In the genomic region with DNA sequence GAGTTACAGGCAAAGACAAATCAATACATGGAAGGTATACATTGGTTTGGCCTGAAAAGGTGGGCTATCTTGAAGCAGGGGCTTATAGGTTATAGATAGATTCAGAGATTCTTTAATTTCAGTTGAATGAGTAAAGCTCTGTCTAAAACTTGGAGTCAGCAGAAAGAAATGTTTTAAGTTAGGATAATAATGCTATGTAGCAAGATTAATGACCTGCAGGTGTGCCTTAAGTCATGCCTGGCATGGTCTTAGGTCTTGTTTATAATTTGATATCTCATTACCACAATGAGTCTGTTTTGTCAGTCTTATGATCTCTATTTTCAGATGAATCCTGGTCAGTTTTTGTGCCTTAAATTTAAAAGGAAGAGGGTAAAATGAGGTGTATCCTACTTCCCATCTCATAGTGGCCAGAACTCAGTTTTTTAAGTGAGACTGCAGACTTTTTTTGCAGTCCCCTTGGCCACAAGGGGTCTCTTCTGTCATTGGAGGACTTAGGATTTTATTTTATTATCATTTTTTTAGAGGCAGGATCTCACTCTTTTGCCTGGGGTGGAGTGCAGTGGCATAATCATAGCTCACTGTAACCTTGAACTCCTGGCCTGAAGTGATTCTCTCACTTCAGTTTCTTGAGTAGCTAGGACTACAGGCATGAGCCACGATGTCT, we compare ENCODE assay signal across 22 cellular contexts. TPM values are rescaled to one million over a fixed set of nuclear protein-coding genes. Genes with fewer than 3 reads are reported as not detected.
DNase-seq lines count a peak whose midpoint lies in the region; ATAC-seq and TF ChIP-seq lines count a peak whose summit lies in the region.
"Had no signal": no experiment of that assay in that cellular context is flagged by ENCODE, and none has a peak within 500 bp of the region (broad histone marks: within the 10 kb centered on the region; RNA-seq: fewer than 3 reads in every experiment).

No MANE protein-coding gene starts in this region.

- peak overlapping the region in 1 of 11 experiments; percentile 37; a peak in 2 of 22 replicates for H3K27ac ChIP-seq in BLaER1 treated with 17β-estradiol and CSF1 and Interleukin-3, amounts not matched to agents 10 nM and 100 nM
- H3K27ac ChIP-seq in Karpas-422 (ENCODE audit: low read length) (no peak overlapping the region), SU-DHL-6 (ENCODE audit: low read depth, low read length) (no peak overlapping the region), upper lobe of right lung (no peak overlapping the region)
- H3K27ac ChIP-seq: GM23248, right atrium auricular region had no signal

- no peaks in the 10 kb centered on the region for H3K27me3 ChIP-seq in BLaER1 treated with 17β-estradiol and CSF1 and Interleukin-3, amounts not matched to agents 10 nM and 100 nM
- no peaks in the 10 kb centered on the region for H3K27me3 ChIP-seq in Karpas-422 (ENCODE audit: low read length)
- H3K27me3 ChIP-seq in SU-DHL-6 (ENCODE audit: low read length), result no peaks in the 10 kb centered on the region
- no peaks in the 10 kb centered on the region for H3K27me3 ChIP-seq in upper lobe of right lung
- H3K27me3 ChIP-seq: right atrium auricular region had no signal

- DNase-seq in Karpas-422 (peak; percentile 59), fibroblast of pulmonary artery (ENCODE audit: low read depth) (no peak), NCI-H510A treated with DMSO at 0.1 percent for 48 hours (lab: John Stamatoyannopoulos, UW) (no peak), upper lobe of right lung (no peak), activated gamma-delta T cell (lab: John Stamatoyannopoulos, UW) (no peak), NCI-H1417 (lab: John Stamatoyannopoulos, UW) (no peak)
- DNase-seq: activated CD4-positive, alpha-beta T cell treated with anti-CD3 and anti-CD28 coated beads, Interleukin-2, amount 50 U/mL, for 48 hours; activated naive CD4-positive, alpha-beta T cell; activated T-cell treated with anti-CD3 and anti-CD28 coated beads for 4 hours; amygdala; CD8-positive, alpha-beta memory T cell; cerebellar nuclear complex; GM23248; NCI-H1048; NCI-H2107; NCI-H510A; nucleus accumbens; SHP77; T-helper 17 cell had no signal

- H3K36me3 ChIP-seq in BLaER1 treated with 17β-estradiol and CSF1 and Interleukin-3, amounts not matched to agents 10 nM and 100 nM, result no peaks in the 10 kb centered on the region
- no peaks in the 10 kb centered on the region for H3K36me3 ChIP-seq in Karpas-422 (ENCODE audit: insufficient read depth, low read length)
- H3K36me3 ChIP-seq in SU-DHL-6 (ENCODE audit: low read length), result no peaks in the 10 kb centered on the region
- H3K36me3 ChIP-seq in upper lobe of right lung, result no peaks in the 10 kb centered on the region
- H3K36me3 ChIP-seq: right atrium auricular region had no signal

- no peak overlapping the region for H3K4me3 ChIP-seq in BLaER1 treated with 17β-estradiol and CSF1 and Interleukin-3, amounts not matched to agents 10 nM and 100 nM
- H3K4me3 ChIP-seq in Karpas-422 (ENCODE audit: low read length) (no peak overlapping the region), SU-DHL-6 (ENCODE audit: insufficient read depth, low read length, poor library complexity, severe bottlenecking) (no peak overlapping the region), fibroblast of pulmonary artery (replicated peaks; ENCODE audit: low read depth, low read length) (no peak overlapping the region), upper lobe of right lung (no peak overlapping the region)
- H3K4me3 ChIP-seq: GM23248, right atrium auricular region had no signal

- no peaks in the 10 kb centered on the region for H4K20me1 ChIP-seq in BLaER1 treated with 17β-estradiol and CSF1 and Interleukin-3, amounts not matched to agents 10 nM and 100 nM
- H4K20me1 ChIP-seq in Karpas-422 (ENCODE audit: insufficient read depth, low read depth, low read length) (no peaks in the 10 kb centered on the region), SU-DHL-6 (ENCODE audit: low read depth, low read length) (no peaks in the 10 kb centered on the region)

- H3F3A ChIP-seq in SU-DHL-6 (ENCODE audit: insufficient read depth), result no peaks in the 10 kb centered on the region

- no peak for ATAC-seq in upper lobe of right lung
- ATAC-seq: T-helper 17 cell had no signal

- intact Hi-C loops in upper lobe of right lung (cut with DNase I), result no loop called here

- peak overlapping the region in 9 of 11 experiments; percentile 50 to 84 (median 73); a peak in 18 of 22 replicates for H3K4me2 ChIP-seq in BLaER1 treated with 17β-estradiol and CSF1 and Interleukin-3, amounts not matched to agents 10 nM and 100 nM
- H3K4me2 ChIP-seq in Karpas-422 (ENCODE audit: low read depth, low read length, poor library complexity, severe bottlenecking) (peak overlapping the region; percentile 8), SU-DHL-6 (ENCODE audit: low read depth, low read length, poor library complexity, severe bottlenecking) (no peak overlapping the region)

- TF ChIP-seq CTCF in SU-DHL-6 (IDR thresholded peaks at IDR 0.05; ENCODE audit: insufficient read depth, low read length, poor library complexity, severe bottlenecking) (peak; percentile 13), fibroblast of pulmonary artery (IDR thresholded peaks at IDR 0.05; ENCODE audit: low read length, missing control alignments) (peak; percentile 4), upper lobe of right lung (IDR thresholded peaks at IDR 0.05) (no peak)

- H2AFZ ChIP-seq in Karpas-422 (ENCODE audit: low read length), result no peak overlapping the region
- no peak overlapping the region for H2AFZ ChIP-seq in SU-DHL-6 (ENCODE audit: low read depth, low read length, severe bottlenecking)
- H2AFZ ChIP-seq: GM23248 had no signal

- peaks cover 9 to 34% (median 23%) of the 10 kb centered on the region in 10 experiments for H3K4me1 ChIP-seq in BLaER1 treated with 17β-estradiol and CSF1 and Interleukin-3, amounts not matched to agents 10 nM and 100 nM
- H3K4me1 ChIP-seq in Karpas-422 (ENCODE audit: low read length) (peaks cover 23% of the 10 kb centered on the region), upper lobe of right lung (no peaks in the 10 kb centered on the region)
- H3K4me1 ChIP-seq: right atrium auricular region had no signal

- no peaks in the 10 kb centered on the region for H3K79me2 ChIP-seq in Karpas-422 (ENCODE audit: low read length)
- H3K79me2 ChIP-seq in SU-DHL-6 (ENCODE audit: insufficient read depth, low read length), result no peaks in the 10 kb centered on the region

- H3K9me2 ChIP-seq in Karpas-422 (replicated peaks; ENCODE audit: insufficient read depth, low read length) (no peaks in the 10 kb centered on the region), SU-DHL-6 (replicated peaks; ENCODE audit: insufficient read depth, low read length) (no peaks in the 10 kb centered on the region)

- H3K9me3 ChIP-seq in BLaER1 treated with 17β-estradiol and CSF1 and Interleukin-3, amounts not matched to agents 10 nM and 100 nM (replicated peaks in 1 of 11), result peaks cover 0 to 7% (median 0%) of the 10 kb centered on the region in 11 experiments; a peak in 1 of 22 replicates
- H3K9me3 ChIP-seq in Karpas-422 (ENCODE audit: low read length), result no peaks in the 10 kb centered on the region
- no peaks in the 10 kb centered on the region for H3K9me3 ChIP-seq in SU-DHL-6 (ENCODE audit: insufficient read depth, low read length)
- no peaks in the 10 kb centered on the region for H3K9me3 ChIP-seq in upper lobe of right lung
- H3K9me3 ChIP-seq: right atrium auricular region had no signal

- no peak overlapping the region for H3K9ac ChIP-seq in BLaER1 treated with 17β-estradiol and CSF1 and Interleukin-3, amounts not matched to agents 10 nM and 100 nM
- H3K9ac ChIP-seq in Karpas-422 (ENCODE audit: low read length) (no peak overlapping the region), SU-DHL-6 (ENCODE audit: low read length) (no peak overlapping the region)
- H3K9ac ChIP-seq: GM23248 had no signal

RNA-seq across cellular contexts. Expression of a gene that starts 21.3 kb away (rescaled TPM):
- 6.1 and 6.9 TPM in 2 replicates for total RNA-seq in Karpas-422 (2014; rRNA removed; shearing (Covaris generic); ENCODE audit: low replicate concordance)
- 6.9 TPM for total RNA-seq in upper lobe of right lung

RNA-seq across cellular contexts. Expression of a gene that starts 25.9 kb away (rescaled TPM):
- total RNA-seq in Karpas-422 (2014; rRNA removed; shearing (Covaris generic); ENCODE audit: low replicate concordance), result 27.2 and 62.6 TPM in 2 replicates
- 38.1 TPM for total RNA-seq in upper lobe of right lung

RNA-seq across cellular contexts. Expression of a gene that starts 46.7 kb away (rescaled TPM):
- total RNA-seq in Karpas-422 (2014; rRNA removed; shearing (Covaris generic); ENCODE audit: low replicate concordance), result 16.7 and 38.3 TPM in 2 replicates
- total RNA-seq in upper lobe of right lung, result 38.1 TPM

RNA-seq across cellular contexts. Expression of a gene that starts 59.0 kb away (rescaled TPM):
- total RNA-seq in Karpas-422 (2014; rRNA removed; shearing (Covaris generic); ENCODE audit: low replicate concordance), result 14.6 and 24.1 TPM in 2 replicates
- total RNA-seq in upper lobe of right lung, result 21.3 TPM
